In the genomic region with DNA sequence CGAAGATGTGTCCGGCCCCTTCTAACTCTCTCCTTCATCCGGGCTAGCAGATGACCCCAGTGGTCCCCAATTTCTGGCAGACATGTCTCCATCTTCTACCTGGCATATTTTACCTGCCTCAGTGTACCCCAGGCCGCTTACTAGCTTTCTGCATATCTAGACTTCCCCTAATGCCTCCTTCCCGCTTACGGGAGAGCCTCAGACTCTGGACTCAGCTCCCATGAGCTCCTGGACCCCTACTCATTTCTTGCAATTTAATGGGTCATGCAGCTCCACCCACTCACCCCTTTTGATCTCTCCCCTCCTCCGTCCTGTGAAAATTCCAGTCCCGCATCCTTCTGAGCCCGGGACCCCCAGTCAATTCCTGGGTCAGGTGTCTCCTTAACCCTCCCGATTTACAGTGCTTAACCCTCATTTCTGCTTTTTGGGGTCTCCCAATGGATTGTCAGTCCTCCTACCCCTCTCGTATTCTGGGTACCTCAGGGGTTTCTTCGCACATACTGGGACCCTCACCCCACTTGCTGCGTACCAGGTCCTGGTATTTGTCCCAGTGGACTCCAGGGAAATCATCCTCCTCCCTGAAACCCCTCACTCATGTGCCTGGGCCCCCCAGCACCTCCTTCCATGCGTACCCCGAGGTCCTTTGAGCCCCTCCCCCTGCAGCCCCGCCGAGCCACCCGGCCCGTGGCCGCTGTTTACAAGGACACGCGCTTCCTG, we compare ENCODE assay signal across 9 cellular contexts. TPM values are rescaled to one million over a fixed set of nuclear protein-coding genes. Genes with fewer than 3 reads are reported as not detected.
DNase-seq lines count a peak whose midpoint lies in the region; ATAC-seq and TF ChIP-seq lines count a peak whose summit lies in the region.
"Had no signal": no experiment of that assay in that cellular context is flagged by ENCODE, and none has a peak within 500 bp of the region (broad histone marks: within the 10 kb centered on the region; RNA-seq: fewer than 3 reads in every experiment).

No MANE protein-coding gene starts in this region.

- H2AFZ ChIP-seq in OCI-LY1 (ENCODE audit: low read length), result no peak overlapping the region

- POLR2A ChIA-PET in CD8-positive, alpha-beta memory T cell (lab: Charles Lee), result interaction anchor here (0.5 to 7.5 kb wide), 15 partner anchors 8 to 1046 kb away, joined by 3 to 167 read pairs (median 5); a partner anchor contains a TSS

- H3K4me3 Mint-ChIP-seq in CD8-positive, alpha-beta memory T cell, result peak overlapping the region; percentile 90 to 100 (median 96)
- H3K4me3 Mint-ChIP-seq in effector memory CD8-positive, alpha-beta T cell, result peak overlapping the region; percentile 95 to 98

- H3K4me1 Mint-ChIP-seq in CD8-positive, alpha-beta memory T cell, result peaks cover 28 to 43% (median 31%) of the 10 kb centered on the region in 3 donors
- peaks cover 25 to 29% of the 10 kb centered on the region in 2 donors for H3K4me1 Mint-ChIP-seq in effector memory CD8-positive, alpha-beta T cell (ENCODE audit: low read depth in 2 of 2)

- H3K27me3 ChIP-seq in CD8-positive, alpha-beta memory T cell (ENCODE audit: insufficient read depth, low read length, poor library complexity, severe bottlenecking), result no peaks in the 10 kb centered on the region
- no peaks in the 10 kb centered on the region for H3K27me3 ChIP-seq in OCI-LY1 (ENCODE audit: insufficient read depth, low read length)
- no peaks in the 10 kb centered on the region for H3K27me3 ChIP-seq in neutrophil

- peak overlapping the region; percentile 99 for H3K27ac ChIP-seq in CD8-positive, alpha-beta memory T cell (ENCODE audit: low read depth, low read length)
- H3K27ac ChIP-seq in OCI-LY1 (ENCODE audit: low read depth, low read length, poor library complexity, severe bottlenecking), result peak overlapping the region; percentile 58
- H3K27ac ChIP-seq in neutrophil, result peak overlapping the region; percentile 100

- H3K79me2 ChIP-seq in OCI-LY1 (ENCODE audit: insufficient read depth, low read length), result no peaks in the 10 kb centered on the region

- TF ChIP-seq CTCF in OCI-LY1 (IDR thresholded peaks at IDR 0.05; ENCODE audit: low read length) (no peak), neutrophil (IDR thresholded peaks at IDR 0.05) (no peak)

- no peaks in the 10 kb centered on the region for H4K20me1 ChIP-seq in OCI-LY1 (ENCODE audit: insufficient read depth, low read length)

- H3K9ac ChIP-seq in OCI-LY1 (ENCODE audit: low read length), result peak overlapping the region; percentile 58

- peaks cover 0 to 22% (median 2%) of the 10 kb centered on the region in 3 donors for H3K36me3 Mint-ChIP-seq in CD8-positive, alpha-beta memory T cell
- H3K36me3 Mint-ChIP-seq in effector memory CD8-positive, alpha-beta T cell (ENCODE audit: insufficient read depth), result peaks cover 64% of the 10 kb centered on the region

- DNase-seq in CD8-positive, alpha-beta memory T cell, result no peak
- no peak for DNase-seq in effector memory CD8-positive, alpha-beta T cell
- DNase-seq in left colon (no peak), NCI-H345 (lab: John Stamatoyannopoulos, UW) (no peak)
- DNase-seq in activated CD4-positive, alpha-beta T cell treated with anti-CD3 and anti-CD28 coated beads for 48 hours, result no peak

- H3K36me3 ChIP-seq in CD8-positive, alpha-beta memory T cell (ENCODE audit: insufficient read depth, low read length), result peaks cover 4% of the 10 kb centered on the region
- H3K36me3 ChIP-seq in OCI-LY1 (ENCODE audit: insufficient read depth, low read length) (no peaks in the 10 kb centered on the region), neutrophil (peaks cover 8% of the 10 kb centered on the region)

- no peaks in the 10 kb centered on the region for H3K9me3 ChIP-seq in CD8-positive, alpha-beta memory T cell (ENCODE audit: low read length)
- H3K9me3 ChIP-seq in OCI-LY1 (ENCODE audit: low read length), result no peaks in the 10 kb centered on the region
- H3K9me3 ChIP-seq in neutrophil, result no peaks in the 10 kb centered on the region

- H3K4me2 ChIP-seq in OCI-LY1 (ENCODE audit: low read length), result peak overlapping the region; percentile 77

- intact Hi-C loops in left colon (cut with DNase I, micrococcal nuclease), result no loop called here

- CTCF ChIA-PET in CD8-positive, alpha-beta memory T cell (lab: Charles Lee), result interaction anchor here (0.8 to 13.7 kb wide), 5 partner anchors 14 to 186 kb away, joined by 3 to 483 read pairs (median 3); a partner anchor contains a TSS

- peaks cover 0 to 30% of the 10 kb centered on the region in 2 donors for H3K27me3 Mint-ChIP-seq in CD8-positive, alpha-beta memory T cell
- no peaks in the 10 kb centered on the region for H3K27me3 Mint-ChIP-seq in effector memory CD8-positive, alpha-beta T cell

- peak overlapping the region; percentile 91 to 100 (median 99) for H3K27ac Mint-ChIP-seq in CD8-positive, alpha-beta memory T cell
- H3K27ac Mint-ChIP-seq in effector memory CD8-positive, alpha-beta T cell, result peak overlapping the region; percentile 98 to 100

- no peaks in the 10 kb centered on the region for H3K9me2 ChIP-seq in OCI-LY1 (ENCODE audit: low read depth, low read length)

- H3K4me1 ChIP-seq in CD8-positive, alpha-beta memory T cell (ENCODE audit: insufficient read depth, low read length), result peaks cover 38% of the 10 kb centered on the region
- peaks cover 47% of the 10 kb centered on the region for H3K4me1 ChIP-seq in OCI-LY1 (ENCODE audit: insufficient read depth, low read length, severe bottlenecking)
- H3K4me1 ChIP-seq in neutrophil (ENCODE audit: control insufficient read depth in 1 of 2, insufficient read depth in 1 of 2, low read depth in 1 of 2, low read length in 1 of 2), result peaks cover 47 to 60% of the 10 kb centered on the region in 2 experiments

- H3K9me3 Mint-ChIP-seq in CD8-positive, alpha-beta memory T cell, result peaks cover 0 to 4% (median 2%) of the 10 kb centered on the region in 5 donors
- no peaks in the 10 kb centered on the region for H3K9me3 Mint-ChIP-seq in effector memory CD8-positive, alpha-beta T cell

- H3F3A ChIP-seq in OCI-LY1 (ENCODE audit: insufficient read depth, low read length), result no peaks in the 10 kb centered on the region

- ATAC-seq in effector memory CD8-positive, alpha-beta T cell (replicated peaks), result no peak
- ATAC-seq in activated CD4-positive, CD25-positive, alpha-beta regulatory T cell treated with anti-CD3 and anti-CD28 coated beads, Interleukin-2, amount 50 U/mL, for 24 hours, result no peak
- no peak for ATAC-seq in left colon

- peak overlapping the region; percentile 92 for H3K4me3 ChIP-seq in CD8-positive, alpha-beta memory T cell (ENCODE audit: low read length)
- H3K4me3 ChIP-seq in OCI-LY1 (ENCODE audit: low read depth, low read length, poor library complexity, severe bottlenecking), result peak overlapping the region; percentile 76
- H3K4me3 ChIP-seq in neutrophil (ENCODE audit: low read depth in 1 of 2, low read length in 1 of 2), result peak overlapping the region; percentile 87 to 99

RNA-seq across cellular contexts. Expression of a gene that starts 0.5 kb away (rescaled TPM):
- total RNA-seq in CD8-positive, alpha-beta memory T cell, result 100 to 1,000 TPM; 249 to 259 TPM
- 1,529 TPM for polyA plus RNA-seq in CD8-positive, alpha-beta memory T cell
- total RNA-seq in left colon, result 100 to 1,000 TPM; 169 to 314 TPM

RNA-seq across cellular contexts. Expression of a gene that starts 10.8 kb away (rescaled TPM):
- total RNA-seq in CD8-positive, alpha-beta memory T cell, result 100 to 1,000 TPM; 183 to 184 TPM
- 257 TPM for polyA plus RNA-seq in CD8-positive, alpha-beta memory T cell
- 100 to 1,000 TPM; 249 to 298 TPM for total RNA-seq in left colon

RNA-seq across cellular contexts. Expression of a gene that starts 11.1 kb away (rescaled TPM):
- total RNA-seq in CD8-positive, alpha-beta memory T cell, result 10 to 100 TPM; 24.6 to 31.0 TPM
- polyA plus RNA-seq in CD8-positive, alpha-beta memory T cell, result not detected
- total RNA-seq in left colon, result 1 to 10 TPM; 3.2 to 4.4 TPM
- total RNA-seq: LHCN-M2 had no signal

RNA-seq across cellular contexts. Expression of a gene that starts 15.4 kb away (rescaled TPM):
- 10 to 100 TPM in 1 of 2 experiments, 1 to 10 TPM in 1; 9.8 to 11.4 TPM for total RNA-seq in CD8-positive, alpha-beta memory T cell
- polyA plus RNA-seq in CD8-positive, alpha-beta memory T cell, result 2.9 TPM
- total RNA-seq in left colon, result 10 to 100 TPM; 58.3 to 83.1 TPM

RNA-seq across cellular contexts. Expression of a gene that starts 15.6 kb away (rescaled TPM):
- 10 to 100 TPM; 51.5 to 62.4 TPM for total RNA-seq in CD8-positive, alpha-beta memory T cell
- polyA plus RNA-seq in CD8-positive, alpha-beta memory T cell, result 24.1 TPM
- 10 to 100 TPM in 1 of 2 donors, 1 to 10 TPM in 1; 5.7 to 10.9 TPM for total RNA-seq in left colon

Comparison
In these comparisons a context has a peak if more than half of its experiments do, and no peak if none do; other contexts are left out.
1. RNA of a gene that starts 11.1 kb away (total RNA-seq): 24.6 to 31.0 TPM in CD8-positive, alpha-beta memory T cell; 3.2 to 4.4 TPM in left colon; every median in the first group is over 4 times any median in the second.
2. Peak in every context shown above with its lines, with median percentiles within 50 percentile points of each other: H3K27ac ChIP-seq and H3K4me3 ChIP-seq.